ENCODE assay signal across 9 cellular contexts in genomic region chr20:57392512-57393271, GRCh38. TPM values are rescaled to one million over a fixed set of nuclear protein-coding genes. Genes with fewer than 3 reads are reported as not detected.
DNase-seq lines count a peak whose midpoint lies in the region; ATAC-seq lines count a peak whose summit lies in the region.
"Had no signal": no experiment of that assay in that cellular context is flagged by ENCODE, and none has a peak within 500 bp of the region (broad histone marks: within the 10 kb centered on the region; RNA-seq: fewer than 3 reads in every experiment).

No MANE protein-coding gene starts in this region.

- H3K4me3 Mint-ChIP-seq in activated naive CD8-positive, alpha-beta T cell treated with anti-CD3 and anti-CD28 coated beads, Interleukin-2, amount 10 ng/mL, durations not matched to agents 7 days and 5 days, result peak overlapping the region; percentile 89

- peaks cover 35% of the 10 kb centered on the region for H3K4me1 Mint-ChIP-seq in activated naive CD8-positive, alpha-beta T cell treated with anti-CD3 and anti-CD28 coated beads, Interleukin-2, amount 10 ng/mL, durations not matched to agents 7 days and 5 days

- H3K27ac ChIP-seq in SJSA1 (no peak overlapping the region), iPS-18a (ENCODE audit: low read length) (no peak overlapping the region)
- H3K27ac ChIP-seq: 22Rv1 had no signal

- ATAC-seq in activated naive CD8-positive, alpha-beta T cell treated with anti-CD3 and anti-CD28 coated beads, Interleukin-2, amount 10 ng/mL, durations not matched to agents 7 days and 5 days (ENCODE audit: low read depth), result peak; percentile 67
- ATAC-seq in HG03280 (IDR thresholded peaks at IDR 0.05; ENCODE audit: unreplicated experiment) (no peak), GM21528 (IDR thresholded peaks at IDR 0.05; ENCODE audit: low FRiP score, unreplicated experiment) (no peak)

- peaks cover 43% of the 10 kb centered on the region for H3K36me3 ChIP-seq in SJSA1
- peaks cover 31% of the 10 kb centered on the region for H3K36me3 ChIP-seq in iPS-18a (ENCODE audit: control insufficient read depth, low read depth, low read length)

- no peaks in the 10 kb centered on the region for H3K27me3 ChIP-seq in SJSA1 (replicated peaks)
- peaks cover 11% of the 10 kb centered on the region for H3K27me3 ChIP-seq in iPS-18a (ENCODE audit: control insufficient read depth, insufficient read depth, low read length)

- POLR2A ChIA-PET in activated naive CD8-positive, alpha-beta T cell treated with anti-CD3 and anti-CD28 coated beads, Interleukin-2, amount 10 ng/mL, durations not matched to agents 7 days and 5 days (lab: Charles Lee), result interaction anchor here (0.8 to 5.3 kb wide), 13 partner anchors 9 to 241 kb away, joined by 3 to 78 read pairs (median 4); partner anchors contain the start of gene ZBP1

- H3K9ac ChIP-seq in iPS-18a (ENCODE audit: low read length), result peak overlapping the region; percentile 37

- DNase-seq in DMS53 (lab: John Stamatoyannopoulos, UW), result peak; percentile 31
- DNase-seq in DMS53 treated with DMSO at 0.1 percent for 48 hours (lab: John Stamatoyannopoulos, UW; ENCODE audit: unreplicated experiment), result no peak
- DNase-seq in SJSA1 (ENCODE audit: low read depth in 1 of 2, low spot score in 2 of 2), result no peak
- DNase-seq in activated naive CD8-positive, alpha-beta T cell treated with anti-CD3 and anti-CD28 coated beads, Interleukin-2, amount 10 ng/mL, durations not matched to agents 7 days and 5 days, result peak; percentile 84
- peak; percentile 72 for DNase-seq in stimulated activated CD4-positive, alpha-beta T cell treated with anti-CD3 and anti-CD28 coated beads, Interleukin-2, amount 100 ng/mL, for 24 hours

- peaks cover 34% of the 10 kb centered on the region for H3K4me1 ChIP-seq in SJSA1 (replicated peaks)
- H3K4me1 ChIP-seq in iPS-18a (ENCODE audit: control insufficient read depth, low read depth, low read length), result peaks cover 28% of the 10 kb centered on the region

- H3K27ac Mint-ChIP-seq in activated naive CD8-positive, alpha-beta T cell treated with anti-CD3 and anti-CD28 coated beads, Interleukin-2, amount 10 ng/mL, durations not matched to agents 7 days and 5 days, result peak overlapping the region; percentile 87

- H3K4me3 ChIP-seq in SJSA1 (peak overlapping the region; percentile 72), iPS-18a (ENCODE audit: low read length) (peak overlapping the region; percentile 62)

- H3K9me3 ChIP-seq in SJSA1 (replicated peaks), result no peaks in the 10 kb centered on the region
- no peaks in the 10 kb centered on the region for H3K9me3 ChIP-seq in iPS-18a (ENCODE audit: control insufficient read depth, low read depth, low read length)

- no peaks in the 10 kb centered on the region for H3K9me3 Mint-ChIP-seq in activated naive CD8-positive, alpha-beta T cell treated with anti-CD3 and anti-CD28 coated beads, Interleukin-2, amount 10 ng/mL, durations not matched to agents 7 days and 5 days

- H3K36me3 Mint-ChIP-seq in activated naive CD8-positive, alpha-beta T cell treated with anti-CD3 and anti-CD28 coated beads, Interleukin-2, amount 10 ng/mL, durations not matched to agents 7 days and 5 days, result peaks cover 38% of the 10 kb centered on the region

- H3K27me3 Mint-ChIP-seq in activated naive CD8-positive, alpha-beta T cell treated with anti-CD3 and anti-CD28 coated beads, Interleukin-2, amount 10 ng/mL, durations not matched to agents 7 days and 5 days, result no peaks in the 10 kb centered on the region

RNA-seq across cellular contexts. Expression of gene RBM38, which starts 1.5 kb away (rescaled TPM):
- total RNA-seq in SJSA1 (2014; rRNA removed; shearing (Covaris generic)), result 14.1 and 20.8 TPM in 2 replicates
- 10 to 100 TPM; 60.9 to 62.8 TPM for total RNA-seq in activated naive CD8-positive, alpha-beta T cell treated with anti-CD3 and anti-CD28 coated beads, Interleukin-2, amount 10 ng/mL, durations not matched to agents 7 days and 5 days

RNA-seq across cellular contexts. Expression of gene RAE1, which starts 41.6 kb away (rescaled TPM):
- total RNA-seq in SJSA1 (2014; rRNA removed; shearing (Covaris generic)), result 67.2 and 99.7 TPM in 2 replicates
- total RNA-seq in activated naive CD8-positive, alpha-beta T cell treated with anti-CD3 and anti-CD28 coated beads, Interleukin-2, amount 10 ng/mL, durations not matched to agents 7 days and 5 days, result 10 to 100 TPM; 31.8 to 34.4 TPM

Comparison
In these comparisons a context has a peak if more than half of its experiments do, and no peak if none do; other contexts are left out.
1. DNase-seq: peak in DMS53 (single experiment), activated naive CD8-positive, alpha-beta T cell treated with anti-CD3 and anti-CD28 coated beads, Interleukin-2, amount 10 ng/mL, durations not matched to agents 7 days and 5 days (single experiment) and stimulated activated CD4-positive, alpha-beta T cell treated with anti-CD3 and anti-CD28 coated beads, Interleukin-2, amount 100 ng/mL, for 24 hours (2 of 2); none in DMS53 treated with DMSO at 0.1 percent for 48 hours (single experiment) and SJSA1 (0 of 2).